In genomic region chr15:84961114-84961452, GRCh38 we compare ENCODE assay signal across 1 cellular context.
A peak's percentile ranks its signal among the peaks of the same experiment; 100 is the strongest.
TF ChIP-seq lines count a peak whose summit lies in the region.

No MANE protein-coding gene starts in this region.

TF ChIP-seq in SK-N-SH, 30 proteins besides CTCF, POLR2A, EP300 and RAD21 (continued from another document):
- TF ChIP-seq, protein P1, sequence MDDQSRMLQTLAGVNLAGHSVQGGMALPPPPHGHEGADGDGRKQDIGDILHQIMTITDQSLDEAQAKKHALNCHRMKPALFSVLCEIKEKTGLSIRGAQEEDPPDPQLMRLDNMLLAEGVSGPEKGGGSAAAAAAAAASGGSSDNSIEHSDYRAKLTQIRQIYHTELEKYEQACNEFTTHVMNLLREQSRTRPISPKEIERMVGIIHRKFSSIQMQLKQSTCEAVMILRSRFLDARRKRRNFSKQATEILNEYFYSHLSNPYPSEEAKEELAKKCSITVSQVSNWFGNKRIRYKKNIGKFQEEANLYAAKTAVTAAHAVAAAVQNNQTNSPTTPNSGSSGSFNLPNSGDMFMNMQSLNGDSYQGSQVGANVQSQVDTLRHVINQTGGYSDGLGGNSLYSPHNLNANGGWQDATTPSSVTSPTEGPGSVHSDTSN (IDR thresholded peaks at IDR 0.05) = 0 out of 2 replicates have a peak, but pooled peaks have one; percentile 8
- TF ChIP-seq YY1 (IDR thresholded peaks at IDR 0.05; ENCODE audit: low read depth) (no peak), REST (IDR thresholded peaks at IDR 0.05; ENCODE audit: low read depth, low read length) (no peak), TAF1 (IDR thresholded peaks at IDR 0.05; ENCODE audit: borderline replicate concordance, low read depth, low read length) (no peak), EZH2phosphoT487 (IDR thresholded peaks at IDR 0.05; ENCODE audit: borderline replicate concordance, low read depth) (no peak), TCF12 (IDR thresholded peaks at IDR 0.05) (0 out of 2 replicates have a peak, but pooled peaks have one; percentile 7), RFX5 (IDR thresholded peaks at IDR 0.05; ENCODE audit: low read length) (no peak), GABPA (IDR thresholded peaks at IDR 0.05; ENCODE audit: low read depth) (no peak)
- TF ChIP-seq, protein P2, sequence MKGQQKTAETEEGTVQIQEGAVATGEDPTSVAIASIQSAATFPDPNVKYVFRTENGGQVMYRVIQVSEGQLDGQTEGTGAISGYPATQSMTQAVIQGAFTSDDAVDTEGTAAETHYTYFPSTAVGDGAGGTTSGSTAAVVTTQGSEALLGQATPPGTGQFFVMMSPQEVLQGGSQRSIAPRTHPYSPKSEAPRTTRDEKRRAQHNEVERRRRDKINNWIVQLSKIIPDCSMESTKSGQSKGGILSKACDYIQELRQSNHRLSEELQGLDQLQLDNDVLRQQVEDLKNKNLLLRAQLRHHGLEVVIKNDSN (IDR thresholded peaks at IDR 0.05; ENCODE audit: borderline replicate concordance, low read depth) = no peak
